Comparison of ENCODE assay signal across 1 cellular context in genomic region chr1:197902454-197903195, GRCh38.
TF ChIP-seq lines count a peak whose summit lies in the region.

TSS of gene C1orf53 (plus strand) at chr1:197902630. CDS start at chr1:197902650, 20 bp downstream.

TF ChIP-seq in HepG2, 621 proteins besides CTCF, POLR2A, EP300 and RAD21 (continued from another document and continues in another):
- TF ChIP-seq, protein P1, sequence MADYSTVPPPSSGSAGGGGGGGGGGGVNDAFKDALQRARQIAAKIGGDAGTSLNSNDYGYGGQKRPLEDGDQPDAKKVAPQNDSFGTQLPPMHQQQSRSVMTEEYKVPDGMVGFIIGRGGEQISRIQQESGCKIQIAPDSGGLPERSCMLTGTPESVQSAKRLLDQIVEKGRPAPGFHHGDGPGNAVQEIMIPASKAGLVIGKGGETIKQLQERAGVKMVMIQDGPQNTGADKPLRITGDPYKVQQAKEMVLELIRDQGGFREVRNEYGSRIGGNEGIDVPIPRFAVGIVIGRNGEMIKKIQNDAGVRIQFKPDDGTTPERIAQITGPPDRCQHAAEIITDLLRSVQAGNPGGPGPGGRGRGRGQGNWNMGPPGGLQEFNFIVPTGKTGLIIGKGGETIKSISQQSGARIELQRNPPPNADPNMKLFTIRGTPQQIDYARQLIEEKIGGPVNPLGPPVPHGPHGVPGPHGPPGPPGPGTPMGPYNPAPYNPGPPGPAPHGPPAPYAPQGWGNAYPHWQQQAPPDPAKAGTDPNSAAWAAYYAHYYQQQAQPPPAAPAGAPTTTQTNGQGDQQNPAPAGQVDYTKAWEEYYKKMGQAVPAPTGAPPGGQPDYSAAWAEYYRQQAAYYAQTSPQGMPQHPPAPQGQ (CRISPR knock-in tag; IDR thresholded peaks at IDR 0.05; ENCODE audit: borderline replicate concordance) = no peak
- TF ChIP-seq PATZ1 (CRISPR knock-in tag; IDR thresholded peaks at IDR 0.05) (peak; percentile 55; the same call in 1 of the 2 replicates), GATA4 (IDR thresholded peaks at IDR 0.05; ENCODE audit: borderline replicate concordance, low read depth) (peak; percentile 59; the same call in 1 of the 2 replicates), FOXJ3 (CRISPR knock-in tag; IDR thresholded peaks at IDR 0.05; ENCODE audit: borderline replicate concordance) (no peak), HNRNPLL (IDR thresholded peaks at IDR 0.05; ENCODE audit: low read depth, low read length, poor library complexity, severe bottlenecking) (peak; percentile 95), TOPORS (CRISPR knock-in tag; IDR thresholded peaks at IDR 0.05) (peak; percentile 95), MYC (CRISPR knock-in tag; IDR thresholded peaks at IDR 0.05; ENCODE audit: borderline replicate concordance) (peak; percentile 93), SIN3A (IDR thresholded peaks at IDR 0.05; ENCODE audit: borderline replicate concordance, low read depth, low read length) (no peak), ZNF367 (CRISPR knock-in tag; IDR thresholded peaks at IDR 0.05; ENCODE audit: borderline replicate concordance) (no peak; the same call in 1 of the 2 replicates), ZNF30 (CRISPR knock-in tag; IDR thresholded peaks at IDR 0.05) (no peak), ZFY (CRISPR knock-in tag; IDR thresholded peaks at IDR 0.05) (peak; percentile 99), MLLT10 (CRISPR knock-in tag; IDR thresholded peaks at IDR 0.05) (no peak), REPIN1 (CRISPR knock-in tag; IDR thresholded peaks at IDR 0.05; ENCODE audit: borderline replicate concordance, low read depth) (peak; percentile 93), ATAD3A (CRISPR knock-in tag; IDR thresholded peaks at IDR 0.05) (no peak), BORCS8-MEF2B (CRISPR knock-in tag; IDR thresholded peaks at IDR 0.05) (peak; percentile 96), STAT5B (CRISPR knock-in tag; IDR thresholded peaks at IDR 0.05) (no peak), ZNF740 (CRISPR knock-in tag; IDR thresholded peaks at IDR 0.05) (no peak; the same call in 1 of the 2 replicates), SALL1 (CRISPR knock-in tag; IDR thresholded peaks at IDR 0.05) (peak; percentile 96), ZNF33B (CRISPR knock-in tag; IDR thresholded peaks at IDR 0.05) (peak; percentile 74; the same call in 1 of the 2 replicates), ZNF274 (CRISPR knock-in tag; IDR thresholded peaks at IDR 0.05) (peak; percentile 91), JUNB (CRISPR knock-in tag; IDR thresholded peaks at IDR 0.05; ENCODE audit: borderline replicate concordance) (no peak), E2F5 (CRISPR knock-in tag; conservative IDR thresholded peaks at IDR 0.05) (no peak), SAFB2 (CRISPR knock-in tag; IDR thresholded peaks at IDR 0.05; ENCODE audit: borderline replicate concordance, low read depth) (peak; percentile 95), ESRRA (CRISPR knock-in tag; IDR thresholded peaks at IDR 0.05; ENCODE audit: low read depth) (no peak; the same call in none of the 2 replicates), EED (CRISPR knock-in tag; IDR thresholded peaks at IDR 0.05) (peak; percentile 98), SAP130 (CRISPR knock-in tag; IDR thresholded peaks at IDR 0.05; ENCODE audit: low read depth) (peak; percentile 67), ZNF430 (CRISPR knock-in tag; IDR thresholded peaks at IDR 0.05) (peak; percentile 64; the same call in 1 of the 2 replicates), BRD4 (CRISPR knock-in tag; IDR thresholded peaks at IDR 0.05) (peak; percentile 68), ZNF777 (CRISPR knock-in tag; IDR thresholded peaks at IDR 0.05) (no peak; the same call in none of the 2 replicates), ATM (IDR thresholded peaks at IDR 0.05; ENCODE audit: borderline replicate concordance) (no peak), KMT2B (CRISPR knock-in tag; IDR thresholded peaks at IDR 0.05) (peak; percentile 92), ZNF784 (CRISPR knock-in tag; IDR thresholded peaks at IDR 0.05; ENCODE audit: borderline replicate concordance) (peak; percentile 98), ZFP36 (IDR thresholded peaks at IDR 0.05; ENCODE audit: borderline replicate concordance, low read depth, low read length, partially characterized antibody) (no peak), HMGA1 (CRISPR knock-in tag; conservative IDR thresholded peaks at IDR 0.05) (no peak), ZNF879 (CRISPR knock-in tag; IDR thresholded peaks at IDR 0.05) (no peak)
- TF ChIP-seq, protein P2, sequence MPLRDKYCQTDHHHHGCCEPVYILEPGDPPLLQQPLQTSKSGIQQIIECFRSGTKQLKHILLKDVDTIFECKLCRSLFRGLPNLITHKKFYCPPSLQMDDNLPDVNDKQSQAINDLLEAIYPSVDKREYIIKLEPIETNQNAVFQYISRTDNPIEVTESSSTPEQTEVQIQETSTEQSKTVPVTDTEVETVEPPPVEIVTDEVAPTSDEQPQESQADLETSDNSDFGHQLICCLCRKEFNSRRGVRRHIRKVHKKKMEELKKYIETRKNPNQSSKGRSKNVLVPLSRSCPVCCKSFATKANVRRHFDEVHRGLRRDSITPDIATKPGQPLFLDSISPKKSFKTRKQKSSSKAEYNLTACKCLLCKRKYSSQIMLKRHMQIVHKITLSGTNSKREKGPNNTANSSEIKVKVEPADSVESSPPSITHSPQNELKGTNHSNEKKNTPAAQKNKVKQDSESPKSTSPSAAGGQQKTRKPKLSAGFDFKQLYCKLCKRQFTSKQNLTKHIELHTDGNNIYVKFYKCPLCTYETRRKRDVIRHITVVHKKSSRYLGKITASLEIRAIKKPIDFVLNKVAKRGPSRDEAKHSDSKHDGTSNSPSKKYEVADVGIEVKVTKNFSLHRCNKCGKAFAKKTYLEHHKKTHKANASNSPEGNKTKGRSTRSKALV (CRISPR knock-in tag; IDR thresholded peaks at IDR 0.05) = no peak
- TF ChIP-seq, protein P3, sequence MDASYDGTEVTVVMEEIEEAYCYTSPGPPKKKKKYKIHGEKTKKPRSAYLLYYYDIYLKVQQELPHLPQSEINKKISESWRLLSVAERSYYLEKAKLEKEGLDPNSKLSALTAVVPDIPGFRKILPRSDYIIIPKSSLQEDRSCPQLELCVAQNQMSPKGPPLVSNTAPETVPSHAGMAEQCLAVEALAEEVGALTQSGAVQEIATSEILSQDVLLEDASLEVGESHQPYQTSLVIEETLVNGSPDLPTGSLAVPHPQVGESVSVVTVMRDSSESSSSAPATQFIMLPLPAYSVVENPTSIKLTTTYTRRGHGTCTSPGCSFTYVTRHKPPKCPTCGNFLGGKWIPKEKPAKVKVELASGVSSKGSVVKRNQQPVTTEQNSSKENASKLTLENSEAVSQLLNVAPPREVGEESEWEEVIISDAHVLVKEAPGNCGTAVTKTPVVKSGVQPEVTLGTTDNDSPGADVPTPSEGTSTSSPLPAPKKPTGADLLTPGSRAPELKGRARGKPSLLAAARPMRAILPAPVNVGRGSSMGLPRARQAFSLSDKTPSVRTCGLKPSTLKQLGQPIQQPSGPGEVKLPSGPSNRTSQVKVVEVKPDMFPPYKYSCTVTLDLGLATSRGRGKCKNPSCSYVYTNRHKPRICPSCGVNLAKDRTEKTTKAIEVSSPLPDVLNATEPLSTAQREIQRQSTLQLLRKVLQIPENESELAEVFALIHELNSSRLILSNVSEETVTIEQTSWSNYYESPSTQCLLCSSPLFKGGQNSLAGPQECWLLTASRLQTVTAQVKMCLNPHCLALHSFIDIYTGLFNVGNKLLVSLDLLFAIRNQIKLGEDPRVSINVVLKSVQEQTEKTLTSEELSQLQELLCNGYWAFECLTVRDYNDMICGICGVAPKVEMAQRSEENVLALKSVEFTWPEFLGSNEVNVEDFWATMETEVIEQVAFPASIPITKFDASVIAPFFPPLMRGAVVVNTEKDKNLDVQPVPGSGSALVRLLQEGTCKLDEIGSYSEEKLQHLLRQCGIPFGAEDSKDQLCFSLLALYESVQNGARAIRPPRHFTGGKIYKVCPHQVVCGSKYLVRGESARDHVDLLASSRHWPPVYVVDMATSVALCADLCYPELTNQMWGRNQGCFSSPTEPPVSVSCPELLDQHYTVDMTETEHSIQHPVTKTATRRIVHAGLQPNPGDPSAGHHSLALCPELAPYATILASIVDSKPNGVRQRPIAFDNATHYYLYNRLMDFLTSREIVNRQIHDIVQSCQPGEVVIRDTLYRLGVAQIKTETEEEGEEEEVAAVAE (CRISPR knock-in tag; IDR thresholded peaks at IDR 0.05; ENCODE audit: borderline replicate concordance) = peak; percentile 28; the same call in 1 of the 2 replicates
- TF ChIP-seq, protein P4, sequence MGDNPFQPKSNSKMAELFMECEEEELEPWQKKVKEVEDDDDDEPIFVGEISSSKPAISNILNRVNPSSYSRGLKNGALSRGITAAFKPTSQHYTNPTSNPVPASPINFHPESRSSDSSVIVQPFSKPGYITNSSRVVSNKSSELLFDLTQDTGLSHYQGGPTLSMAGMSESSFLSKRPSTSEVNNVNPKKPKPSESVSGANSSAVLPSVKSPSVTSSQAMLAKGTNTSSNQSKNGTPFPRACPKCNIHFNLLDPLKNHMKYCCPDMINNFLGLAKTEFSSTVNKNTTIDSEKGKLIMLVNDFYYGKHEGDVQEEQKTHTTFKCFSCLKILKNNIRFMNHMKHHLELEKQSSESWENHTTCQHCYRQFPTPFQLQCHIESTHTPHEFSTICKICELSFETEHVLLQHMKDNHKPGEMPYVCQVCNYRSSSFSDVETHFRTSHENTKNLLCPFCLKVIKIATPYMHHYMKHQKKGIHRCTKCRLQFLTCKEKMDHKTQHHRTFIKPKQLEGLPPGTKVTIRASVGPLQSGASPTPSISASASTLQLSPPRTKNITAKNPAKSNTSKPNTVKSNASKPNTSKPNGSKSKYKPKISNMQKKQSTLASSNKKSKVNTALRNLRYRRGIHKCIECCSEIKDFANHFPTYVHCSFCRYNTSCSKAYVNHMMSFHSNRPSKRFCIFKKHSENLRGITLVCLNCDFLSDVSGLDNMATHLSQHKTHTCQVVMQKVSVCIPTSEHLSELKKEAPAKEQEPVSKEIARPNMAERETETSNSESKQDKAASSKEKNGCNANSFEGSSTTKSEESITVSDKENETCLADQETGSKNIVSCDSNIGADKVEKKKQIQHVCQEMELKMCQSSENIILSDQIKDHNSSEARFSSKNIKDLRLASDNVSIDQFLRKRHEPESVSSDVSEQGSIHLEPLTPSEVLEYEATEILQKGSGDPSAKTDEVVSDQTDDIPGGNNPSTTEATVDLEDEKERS (CRISPR knock-in tag; IDR thresholded peaks at IDR 0.05) = no peak
- TF ChIP-seq, protein P5, sequence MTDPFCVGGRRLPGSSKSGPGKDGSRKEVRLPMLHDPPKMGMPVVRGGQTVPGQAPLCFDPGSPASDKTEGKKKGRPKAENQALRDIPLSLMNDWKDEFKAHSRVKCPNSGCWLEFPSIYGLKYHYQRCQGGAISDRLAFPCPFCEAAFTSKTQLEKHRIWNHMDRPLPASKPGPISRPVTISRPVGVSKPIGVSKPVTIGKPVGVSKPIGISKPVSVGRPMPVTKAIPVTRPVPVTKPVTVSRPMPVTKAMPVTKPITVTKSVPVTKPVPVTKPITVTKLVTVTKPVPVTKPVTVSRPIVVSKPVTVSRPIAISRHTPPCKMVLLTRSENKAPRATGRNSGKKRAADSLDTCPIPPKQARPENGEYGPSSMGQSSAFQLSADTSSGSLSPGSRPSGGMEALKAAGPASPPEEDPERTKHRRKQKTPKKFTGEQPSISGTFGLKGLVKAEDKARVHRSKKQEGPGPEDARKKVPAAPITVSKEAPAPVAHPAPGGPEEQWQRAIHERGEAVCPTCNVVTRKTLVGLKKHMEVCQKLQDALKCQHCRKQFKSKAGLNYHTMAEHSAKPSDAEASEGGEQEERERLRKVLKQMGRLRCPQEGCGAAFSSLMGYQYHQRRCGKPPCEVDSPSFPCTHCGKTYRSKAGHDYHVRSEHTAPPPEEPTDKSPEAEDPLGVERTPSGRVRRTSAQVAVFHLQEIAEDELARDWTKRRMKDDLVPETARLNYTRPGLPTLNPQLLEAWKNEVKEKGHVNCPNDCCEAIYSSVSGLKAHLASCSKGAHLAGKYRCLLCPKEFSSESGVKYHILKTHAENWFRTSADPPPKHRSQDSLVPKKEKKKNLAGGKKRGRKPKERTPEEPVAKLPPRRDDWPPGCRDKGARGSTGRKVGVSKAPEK (CRISPR knock-in tag; IDR thresholded peaks at IDR 0.05; ENCODE audit: borderline replicate concordance) = peak; percentile 69; the same call in 1 of the 2 replicates
- TF ChIP-seq, protein P6, sequence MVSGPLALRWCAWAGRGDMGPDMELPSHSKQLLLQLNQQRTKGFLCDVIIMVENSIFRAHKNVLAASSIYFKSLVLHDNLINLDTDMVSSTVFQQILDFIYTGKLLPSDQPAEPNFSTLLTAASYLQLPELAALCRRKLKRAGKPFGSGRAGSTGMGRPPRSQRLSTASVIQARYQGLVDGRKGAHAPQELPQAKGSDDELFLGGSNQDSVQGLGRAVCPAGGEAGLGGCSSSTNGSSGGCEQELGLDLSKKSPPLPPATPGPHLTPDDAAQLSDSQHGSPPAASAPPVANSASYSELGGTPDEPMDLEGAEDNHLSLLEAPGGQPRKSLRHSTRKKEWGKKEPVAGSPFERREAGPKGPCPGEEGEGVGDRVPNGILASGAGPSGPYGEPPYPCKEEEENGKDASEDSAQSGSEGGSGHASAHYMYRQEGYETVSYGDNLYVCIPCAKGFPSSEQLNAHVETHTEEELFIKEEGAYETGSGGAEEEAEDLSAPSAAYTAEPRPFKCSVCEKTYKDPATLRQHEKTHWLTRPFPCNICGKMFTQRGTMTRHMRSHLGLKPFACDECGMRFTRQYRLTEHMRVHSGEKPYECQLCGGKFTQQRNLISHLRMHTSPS (CRISPR knock-in tag; IDR thresholded peaks at IDR 0.05; ENCODE audit: low read depth) = 0 out of 2 replicates have a peak, but pooled peaks have one; percentile 26
